ENCODE assay signal across 17 cellular contexts in genomic region chr7:128247640-128248194, GRCh38. TPM values are rescaled to one million over a fixed set of nuclear protein-coding genes. Genes with fewer than 3 reads are reported as not detected.
DNase-seq lines count a peak whose midpoint lies in the region; ATAC-seq, FAIRE-seq and TF ChIP-seq lines count a peak whose summit lies in the region.
"Had no signal": no experiment of that assay in that cellular context is flagged by ENCODE, and none has a peak within 500 bp of the region (broad histone marks: within the 10 kb centered on the region; RNA-seq: fewer than 3 reads in every experiment).

No MANE protein-coding gene starts in this region.

- H3K36me3 ChIP-seq in adipocyte (ENCODE audit: control insufficient read depth, insufficient read depth, low read length, severe bottlenecking) (no peaks in the 10 kb centered on the region), keratinocyte (ENCODE audit: control insufficient read depth in 2 of 2, extremely low read depth in 1 of 2, insufficient read depth in 2 of 2, low read length in 2 of 2) (no peaks in the 10 kb centered on the region)

- no peaks in the 10 kb centered on the region for H3K9me1 ChIP-seq in keratinocyte (ENCODE audit: control insufficient read depth, extremely low read depth, insufficient read depth, low read length)

- no peak overlapping the region for H3K27ac ChIP-seq in keratinocyte (ENCODE audit: control insufficient read depth, insufficient read depth, low read length)
- H3K27ac ChIP-seq: body of pancreas had no signal

- H3K9me3 ChIP-seq in adipocyte (ENCODE audit: control insufficient read depth, low read length), result no peaks in the 10 kb centered on the region
- no peaks in the 10 kb centered on the region for H3K9me3 ChIP-seq in keratinocyte (ENCODE audit: control insufficient read depth, low read depth, low read length)
- H3K9me3 ChIP-seq: body of pancreas had no signal

- no peak for FAIRE-seq in keratinocyte (lab: Jason Lieb, UNC)
- FAIRE-seq: HepG2 had no signal

- H3K4me3 ChIP-seq in adipocyte (ENCODE audit: low read length), result no peak overlapping the region
- H3K4me3 ChIP-seq in keratinocyte (ENCODE audit: control insufficient read depth in 2 of 3, extremely low read depth in 1 of 3, insufficient read depth in 2 of 3, low read depth in 1 of 3, low read length in 3 of 3), result no peak overlapping the region
- H3K4me3 ChIP-seq: body of pancreas, GM23338 had no signal

- H3K9ac ChIP-seq in adipocyte (ENCODE audit: low read length), result no peak overlapping the region
- H3K9ac ChIP-seq in keratinocyte (ENCODE audit: control insufficient read depth, extremely low read depth, insufficient read depth, low read length), result no peak overlapping the region

- ATAC-seq in GM18858 (IDR thresholded peaks at IDR 0.05; ENCODE audit: unreplicated experiment), result no peak
- ATAC-seq: activated CD4-positive, CD25-positive, alpha-beta regulatory T cell treated with anti-CD3 and anti-CD28 coated beads, Interleukin-2, amount 50 U/mL, for 24 hours; activated T-cell treated with anti-CD3 and anti-CD28 coated beads, Interleukin-2, amount 50 U/mL, for 72 hours; body of pancreas; GM23338; HepG2 had no signal

- H2AFZ ChIP-seq in keratinocyte (ENCODE audit: control insufficient read depth, low read length), result no peak overlapping the region
- H2AFZ ChIP-seq: GM23338 had no signal

- H3K27me3 ChIP-seq in adipocyte (replicated peaks; ENCODE audit: control insufficient read depth, insufficient read depth, low read length), result peaks cover 11% of the 10 kb centered on the region
- no peaks in the 10 kb centered on the region for H3K27me3 ChIP-seq in keratinocyte (ENCODE audit: control insufficient read depth, extremely low read depth, insufficient read depth, low read length)
- H3K27me3 ChIP-seq: body of pancreas had no signal

- TF ChIP-seq CTCF in keratinocyte (optimal IDR thresholded peaks at IDR 0.05 in 1 of 3, IDR thresholded peaks at IDR 0.05 in 1 of 3, conservative IDR thresholded peaks at IDR 0.05 in 1 of 3; ENCODE audit: extremely low read depth in 1 of 3, insufficient read depth in 2 of 3, low read length in 3 of 3), result peak in 1 of 3 experiments; percentile 5

- no peaks in the 10 kb centered on the region for H4K20me1 ChIP-seq in keratinocyte (ENCODE audit: control insufficient read depth, extremely low read depth, insufficient read depth, low read length)

- dilution Hi-C loops in keratinocyte (cut with MboI; ENCODE audit: extremely low pct_ligation_motif_present, low sequenced_read_pairs), result no loop called here

- H3K4me1 ChIP-seq in adipocyte (ENCODE audit: control insufficient read depth, insufficient read depth, low read length), result no peaks in the 10 kb centered on the region
- no peaks in the 10 kb centered on the region for H3K4me1 ChIP-seq in keratinocyte (ENCODE audit: control insufficient read depth, extremely low read depth, insufficient read depth, low read length)
- H3K4me1 ChIP-seq: body of pancreas had no signal

- DNase-seq in Daoy (ENCODE audit: low read depth) (peak; percentile 61), LoVo (ENCODE audit: low spot score) (peak; percentile 42), adipocyte (ENCODE audit: low read depth) (peak; percentile 23), keratinocyte (ENCODE audit: low read depth, low spot score) (peak; percentile 30), NCI-H2081 (lab: John Stamatoyannopoulos, UW) (no peak), T-helper 9 cell (no peak), NCI-H1417 (lab: John Stamatoyannopoulos, UW) (no peak)
- DNase-seq: activated T-cell treated with anti-CD3 and anti-CD28 coated beads, Interleukin-2, amount 50 U/mL, for 72 hours; body of pancreas; CD4-positive, alpha-beta memory T cell; NCI-H2227 treated with DMSO at 0.1 percent for 48 hours; SIG-M5 had no signal

- H3K4me2 ChIP-seq in keratinocyte (ENCODE audit: control insufficient read depth, extremely low read depth, insufficient read depth, low read depth, low read length), result no peak overlapping the region
- H3K4me2 ChIP-seq: GM23338 had no signal

- H3K79me2 ChIP-seq in keratinocyte (ENCODE audit: control insufficient read depth, insufficient read depth, low read length), result no peaks in the 10 kb centered on the region

RNA-seq across cellular contexts. Expression of gene LEP, which starts 6.6 kb away (rescaled TPM):
- not detected in 2 replicates for total RNA-seq in Daoy (2014; rRNA removed; shearing (Covaris generic))
- polyA plus RNA-seq in keratinocyte, result 0.10 to 0.50 TPM in 2 of 3 replicates, not detected in the other
- not detected for polyA plus RNA-seq in keratinocyte (2011; ENCODE audit: low read depth)
- 0.01 and 0.04 TPM in 2 replicates for polyA plus RNA-seq in keratinocyte (2011; cell fraction: cytosol; rRNA removed)
- 0.03 TPM in 1 of 2 replicates, not detected in the other for polyA plus RNA-seq in keratinocyte (2011; cell fraction: nucleus; rRNA removed)
- polyA plus RNA-seq in keratinocyte (2012; ENCODE audit: low replicate concordance), result 0.04 TPM in 1 of 2 replicates, not detected in the other
- polyA minus RNA-seq in keratinocyte, result 0.06 to 0.23 TPM in 2 of 3 replicates, not detected in the other
- not detected for polyA minus RNA-seq in keratinocyte (2011; cell fraction: cytosol; rRNA and poly(A)+ RNA removed)
- not detected in 2 replicates for polyA minus RNA-seq in keratinocyte (2011; cell fraction: nucleus; rRNA and poly(A)+ RNA removed)
- total RNA-seq: activated T-cell treated with anti-CD3 and anti-CD28 coated beads, Interleukin-2, amount 50 U/mL, for 72 hours; CD4-positive, alpha-beta memory T cell; GM23338; HepG2; mucosa of gallbladder had no signal
- polyA plus RNA-seq: CD4-positive, alpha-beta memory T cell; GM23338 had no signal

Comparison
In these comparisons a context has a peak if more than half of its experiments do, and no peak if none do; other contexts are left out.
1. DNase-seq: peak in Daoy (single experiment), LoVo (single experiment), adipocyte (single experiment) and keratinocyte (single experiment); none in NCI-H2081 (0 of 2), T-helper 9 cell (single experiment) and NCI-H1417 (0 of 3).